In the genomic region with DNA sequence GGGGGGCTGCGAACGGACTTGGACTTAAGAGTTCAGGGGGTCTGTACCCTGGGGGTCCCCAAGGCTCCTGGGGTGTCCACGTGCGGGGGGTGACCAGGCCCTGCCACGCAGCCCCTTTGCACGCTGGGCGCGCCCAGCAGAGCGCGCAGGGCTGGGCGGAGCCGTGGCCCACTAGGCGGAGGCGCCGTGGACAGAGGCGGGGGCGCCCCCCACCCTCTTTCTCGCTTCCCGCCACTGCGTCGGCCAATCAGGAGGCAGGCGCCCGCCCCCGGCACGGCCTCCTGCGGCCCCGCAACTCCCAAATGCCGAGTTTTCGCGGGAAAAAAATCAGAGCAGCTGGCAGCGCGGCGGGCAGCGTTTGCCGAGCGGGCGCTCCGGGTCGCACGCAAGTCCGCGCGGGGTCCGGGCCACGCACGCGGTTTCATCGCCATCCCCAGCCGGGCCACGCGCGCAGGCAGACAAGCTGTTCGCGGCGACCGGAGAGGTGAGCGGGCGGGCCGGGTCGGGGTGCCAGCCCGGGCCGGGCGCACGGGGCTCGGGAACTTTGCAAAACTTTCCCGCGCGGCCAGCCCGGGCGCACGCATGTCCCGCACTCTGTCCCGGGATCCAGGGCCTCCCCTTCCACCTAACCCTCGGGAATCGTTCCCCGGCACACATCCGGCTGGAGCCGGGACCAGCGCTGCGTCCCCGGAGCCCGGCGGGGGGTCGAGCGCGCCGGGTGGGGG, we compare ENCODE assay signal across 1 cellular context.
A peak's percentile ranks its signal among the peaks of the same experiment; 100 is the strongest.
TF ChIP-seq lines count a peak whose summit lies in the region.

Gene UHRF1 (plus strand): TSS at position 330 of the 725 bp plus-strand sequence. CDS start 1,385 bp downstream, outside the sequence.

TF ChIP-seq in HepG2, 621 proteins besides CTCF, POLR2A, EP300 and RAD21 (continued from another document and continues in another):
- TF ChIP-seq HOXA5 (CRISPR knock-in tag; IDR thresholded peaks at IDR 0.05) (0 out of 2 replicates have a peak, but pooled peaks have one; percentile 41), HNRNPLL (IDR thresholded peaks at IDR 0.05; ENCODE audit: low read depth, low read length, poor library complexity, severe bottlenecking) (peak; percentile 7), PRMT3 (CRISPR knock-in tag; IDR thresholded peaks at IDR 0.05; ENCODE audit: borderline replicate concordance, low read depth) (peak; percentile 53; the same call in 1 of the 2 replicates), PLSCR1 (CRISPR knock-in tag; IDR thresholded peaks at IDR 0.05; ENCODE audit: borderline replicate concordance) (no peak), PHF20 (CRISPR knock-in tag; IDR thresholded peaks at IDR 0.05) (0 out of 2 replicates have a peak, but pooled peaks have one; percentile 22), HHEX (CRISPR knock-in tag; IDR thresholded peaks at IDR 0.05) (no peak), AGO1 (IDR thresholded peaks at IDR 0.05; ENCODE audit: low read depth, low read length, poor library complexity, severe bottlenecking) (no peak), ZFP91 (CRISPR knock-in tag; IDR thresholded peaks at IDR 0.05; ENCODE audit: borderline replicate concordance) (peak; percentile 57; the same call in 1 of the 2 replicates), ZNF704 (CRISPR knock-in tag; IDR thresholded peaks at IDR 0.05; ENCODE audit: borderline replicate concordance) (peak; percentile 46; the same call in 1 of the 2 replicates), ZNF296 (CRISPR knock-in tag; conservative IDR thresholded peaks at IDR 0.05) (peak; percentile 66; the same call in 1 of the 2 replicates), NFYC (CRISPR knock-in tag; IDR thresholded peaks at IDR 0.05) (peak; percentile 81), ZNF570 (CRISPR knock-in tag; IDR thresholded peaks at IDR 0.05; ENCODE audit: borderline replicate concordance) (no peak), REPIN1 (CRISPR knock-in tag; IDR thresholded peaks at IDR 0.05; ENCODE audit: borderline replicate concordance, low read depth) (no peak), E2F1 (CRISPR knock-in tag; IDR thresholded peaks at IDR 0.05) (peak; percentile 96), SMC3 (IDR thresholded peaks at IDR 0.05; ENCODE audit: low read length) (no peak), JUND (CRISPR knock-in tag; IDR thresholded peaks at IDR 0.05) (no peak), GFI1 (CRISPR knock-in tag; IDR thresholded peaks at IDR 0.05; ENCODE audit: borderline replicate concordance) (peak; percentile 87), PTBP1 (IDR thresholded peaks at IDR 0.05; ENCODE audit: low read depth, low read length, poor library complexity, severe bottlenecking) (no peak), ZFP90 (CRISPR knock-in tag; IDR thresholded peaks at IDR 0.05; ENCODE audit: borderline replicate concordance) (peak; percentile 70; the same call in 1 of the 2 replicates), KDM3A (CRISPR knock-in tag; IDR thresholded peaks at IDR 0.05; ENCODE audit: low read depth) (peak; percentile 23; the same call in 1 of the 2 replicates), ZNF124 (CRISPR knock-in tag; IDR thresholded peaks at IDR 0.05) (0 out of 2 replicates have a peak, but pooled peaks have one; percentile 77), ZNF432 (CRISPR knock-in tag; IDR thresholded peaks at IDR 0.05; ENCODE audit: borderline replicate concordance) (no peak), ZNF263 (CRISPR knock-in tag; IDR thresholded peaks at IDR 0.05) (peak; percentile 40; the same call in 1 of the 2 replicates), TCF12 (IDR thresholded peaks at IDR 0.05) (no peak), TCF12 (CRISPR knock-in tag; IDR thresholded peaks at IDR 0.05) (0 out of 2 replicates have a peak, but pooled peaks have one; percentile 52), ATF7-NPFF (CRISPR knock-in tag; IDR thresholded peaks at IDR 0.05; ENCODE audit: low read depth) (peak; percentile 87), RBFOX2 (IDR thresholded peaks at IDR 0.05; ENCODE audit: low read depth, low read length) (peak; percentile 82), FOSL2 (CRISPR knock-in tag; IDR thresholded peaks at IDR 0.05) (no peak)
- TF ChIP-seq, protein P1, sequence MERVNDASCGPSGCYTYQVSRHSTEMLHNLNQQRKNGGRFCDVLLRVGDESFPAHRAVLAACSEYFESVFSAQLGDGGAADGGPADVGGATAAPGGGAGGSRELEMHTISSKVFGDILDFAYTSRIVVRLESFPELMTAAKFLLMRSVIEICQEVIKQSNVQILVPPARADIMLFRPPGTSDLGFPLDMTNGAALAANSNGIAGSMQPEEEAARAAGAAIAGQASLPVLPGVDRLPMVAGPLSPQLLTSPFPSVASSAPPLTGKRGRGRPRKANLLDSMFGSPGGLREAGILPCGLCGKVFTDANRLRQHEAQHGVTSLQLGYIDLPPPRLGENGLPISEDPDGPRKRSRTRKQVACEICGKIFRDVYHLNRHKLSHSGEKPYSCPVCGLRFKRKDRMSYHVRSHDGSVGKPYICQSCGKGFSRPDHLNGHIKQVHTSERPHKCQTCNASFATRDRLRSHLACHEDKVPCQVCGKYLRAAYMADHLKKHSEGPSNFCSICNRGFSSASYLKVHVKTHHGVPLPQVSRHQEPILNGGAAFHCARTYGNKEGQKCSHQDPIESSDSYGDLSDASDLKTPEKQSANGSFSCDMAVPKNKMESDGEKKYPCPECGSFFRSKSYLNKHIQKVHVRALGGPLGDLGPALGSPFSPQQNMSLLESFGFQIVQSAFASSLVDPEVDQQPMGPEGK (CRISPR knock-in tag; IDR thresholded peaks at IDR 0.05), result peak; percentile 86
- TF ChIP-seq, protein P2, sequence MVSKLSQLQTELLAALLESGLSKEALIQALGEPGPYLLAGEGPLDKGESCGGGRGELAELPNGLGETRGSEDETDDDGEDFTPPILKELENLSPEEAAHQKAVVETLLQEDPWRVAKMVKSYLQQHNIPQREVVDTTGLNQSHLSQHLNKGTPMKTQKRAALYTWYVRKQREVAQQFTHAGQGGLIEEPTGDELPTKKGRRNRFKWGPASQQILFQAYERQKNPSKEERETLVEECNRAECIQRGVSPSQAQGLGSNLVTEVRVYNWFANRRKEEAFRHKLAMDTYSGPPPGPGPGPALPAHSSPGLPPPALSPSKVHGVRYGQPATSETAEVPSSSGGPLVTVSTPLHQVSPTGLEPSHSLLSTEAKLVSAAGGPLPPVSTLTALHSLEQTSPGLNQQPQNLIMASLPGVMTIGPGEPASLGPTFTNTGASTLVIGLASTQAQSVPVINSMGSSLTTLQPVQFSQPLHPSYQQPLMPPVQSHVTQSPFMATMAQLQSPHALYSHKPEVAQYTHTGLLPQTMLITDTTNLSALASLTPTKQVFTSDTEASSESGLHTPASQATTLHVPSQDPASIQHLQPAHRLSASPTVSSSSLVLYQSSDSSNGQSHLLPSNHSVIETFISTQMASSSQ (IDR thresholded peaks at IDR 0.05; ENCODE audit: low read depth), result no peak
- TF ChIP-seq, protein P2 (CRISPR knock-in tag; IDR thresholded peaks at IDR 0.05; ENCODE audit: borderline replicate concordance), result peak; percentile 45; the same call in 1 of the 2 replicates
- TF ChIP-seq, protein P3, sequence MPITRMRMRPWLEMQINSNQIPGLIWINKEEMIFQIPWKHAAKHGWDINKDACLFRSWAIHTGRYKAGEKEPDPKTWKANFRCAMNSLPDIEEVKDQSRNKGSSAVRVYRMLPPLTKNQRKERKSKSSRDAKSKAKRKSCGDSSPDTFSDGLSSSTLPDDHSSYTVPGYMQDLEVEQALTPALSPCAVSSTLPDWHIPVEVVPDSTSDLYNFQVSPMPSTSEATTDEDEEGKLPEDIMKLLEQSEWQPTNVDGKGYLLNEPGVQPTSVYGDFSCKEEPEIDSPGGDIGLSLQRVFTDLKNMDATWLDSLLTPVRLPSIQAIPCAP (CRISPR knock-in tag; IDR thresholded peaks at IDR 0.05; ENCODE audit: low read depth), result 0 out of 2 replicates have a peak, but pooled peaks have one; percentile 20
- TF ChIP-seq, protein P4, sequence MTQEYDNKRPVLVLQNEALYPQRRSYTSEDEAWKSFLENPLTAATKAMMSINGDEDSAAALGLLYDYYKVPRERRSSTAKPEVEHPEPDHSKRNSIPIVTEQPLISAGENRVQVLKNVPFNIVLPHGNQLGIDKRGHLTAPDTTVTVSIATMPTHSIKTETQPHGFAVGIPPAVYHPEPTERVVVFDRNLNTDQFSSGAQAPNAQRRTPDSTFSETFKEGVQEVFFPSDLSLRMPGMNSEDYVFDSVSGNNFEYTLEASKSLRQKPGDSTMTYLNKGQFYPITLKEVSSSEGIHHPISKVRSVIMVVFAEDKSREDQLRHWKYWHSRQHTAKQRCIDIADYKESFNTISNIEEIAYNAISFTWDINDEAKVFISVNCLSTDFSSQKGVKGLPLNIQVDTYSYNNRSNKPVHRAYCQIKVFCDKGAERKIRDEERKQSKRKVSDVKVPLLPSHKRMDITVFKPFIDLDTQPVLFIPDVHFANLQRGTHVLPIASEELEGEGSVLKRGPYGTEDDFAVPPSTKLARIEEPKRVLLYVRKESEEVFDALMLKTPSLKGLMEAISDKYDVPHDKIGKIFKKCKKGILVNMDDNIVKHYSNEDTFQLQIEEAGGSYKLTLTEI (CRISPR knock-in tag; conservative IDR thresholded peaks at IDR 0.05), result no peak
- TF ChIP-seq, protein P5, sequence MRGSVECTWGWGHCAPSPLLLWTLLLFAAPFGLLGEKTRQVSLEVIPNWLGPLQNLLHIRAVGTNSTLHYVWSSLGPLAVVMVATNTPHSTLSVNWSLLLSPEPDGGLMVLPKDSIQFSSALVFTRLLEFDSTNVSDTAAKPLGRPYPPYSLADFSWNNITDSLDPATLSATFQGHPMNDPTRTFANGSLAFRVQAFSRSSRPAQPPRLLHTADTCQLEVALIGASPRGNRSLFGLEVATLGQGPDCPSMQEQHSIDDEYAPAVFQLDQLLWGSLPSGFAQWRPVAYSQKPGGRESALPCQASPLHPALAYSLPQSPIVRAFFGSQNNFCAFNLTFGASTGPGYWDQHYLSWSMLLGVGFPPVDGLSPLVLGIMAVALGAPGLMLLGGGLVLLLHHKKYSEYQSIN (CRISPR knock-in tag; IDR thresholded peaks at IDR 0.05; ENCODE audit: borderline replicate concordance), result no peak
- TF ChIP-seq, protein P6, sequence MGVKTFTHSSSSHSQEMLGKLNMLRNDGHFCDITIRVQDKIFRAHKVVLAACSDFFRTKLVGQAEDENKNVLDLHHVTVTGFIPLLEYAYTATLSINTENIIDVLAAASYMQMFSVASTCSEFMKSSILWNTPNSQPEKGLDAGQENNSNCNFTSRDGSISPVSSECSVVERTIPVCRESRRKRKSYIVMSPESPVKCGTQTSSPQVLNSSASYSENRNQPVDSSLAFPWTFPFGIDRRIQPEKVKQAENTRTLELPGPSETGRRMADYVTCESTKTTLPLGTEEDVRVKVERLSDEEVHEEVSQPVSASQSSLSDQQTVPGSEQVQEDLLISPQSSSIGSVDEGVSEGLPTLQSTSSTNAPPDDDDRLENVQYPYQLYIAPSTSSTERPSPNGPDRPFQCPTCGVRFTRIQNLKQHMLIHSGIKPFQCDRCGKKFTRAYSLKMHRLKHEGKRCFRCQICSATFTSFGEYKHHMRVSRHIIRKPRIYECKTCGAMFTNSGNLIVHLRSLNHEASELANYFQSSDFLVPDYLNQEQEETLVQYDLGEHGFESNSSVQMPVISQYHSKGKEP (CRISPR knock-in tag; IDR thresholded peaks at IDR 0.05), result no peak
- TF ChIP-seq, protein P7, sequence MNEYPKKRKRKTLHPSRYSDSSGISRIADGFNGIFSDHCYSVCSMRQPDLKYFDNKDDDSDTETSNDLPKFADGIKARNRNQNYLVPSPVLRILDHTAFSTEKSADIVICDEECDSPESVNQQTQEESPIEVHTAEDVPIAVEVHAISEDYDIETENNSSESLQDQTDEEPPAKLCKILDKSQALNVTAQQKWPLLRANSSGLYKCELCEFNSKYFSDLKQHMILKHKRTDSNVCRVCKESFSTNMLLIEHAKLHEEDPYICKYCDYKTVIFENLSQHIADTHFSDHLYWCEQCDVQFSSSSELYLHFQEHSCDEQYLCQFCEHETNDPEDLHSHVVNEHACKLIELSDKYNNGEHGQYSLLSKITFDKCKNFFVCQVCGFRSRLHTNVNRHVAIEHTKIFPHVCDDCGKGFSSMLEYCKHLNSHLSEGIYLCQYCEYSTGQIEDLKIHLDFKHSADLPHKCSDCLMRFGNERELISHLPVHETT (CRISPR knock-in tag; conservative IDR thresholded peaks at IDR 0.05), result no peak
